Comparison of ENCODE assay signal across 14 cellular contexts in genomic region chr10:80155696-80156215, GRCh38. TPM values are rescaled to one million over a fixed set of nuclear protein-coding genes. Genes with fewer than 3 reads are reported as not detected.
DNase-seq lines count a peak whose midpoint lies in the region; ATAC-seq and TF ChIP-seq lines count a peak whose summit lies in the region.
"Had no signal": no experiment of that assay in that cellular context is flagged by ENCODE, and none has a peak within 500 bp of the region (broad histone marks: within the 10 kb centered on the region; RNA-seq: fewer than 3 reads in every experiment).

No MANE protein-coding gene starts in this region.

- intact Hi-C loops in PC-3 (cut with micrococcal nuclease) (loop anchor here (1.0 kb wide), 2 partner anchors 9 to 52 kb away; no protein-coding TSS in a partner anchor), stomach (cut with DNase I; ENCODE audit: low total_unique reads) (loop anchor here (5.0 kb wide), 1 partner anchor 52 kb away; the partner anchor contains the start of gene ANXA11), lower leg skin (cut with DNase I; ENCODE audit: low total_unique reads) (no loop called here)

- ATAC-seq in PC-3 (peak; percentile 4; the same call in 1 of the 2 replicates), GM21825 (IDR thresholded peaks at IDR 0.05; ENCODE audit: unreplicated experiment) (no peak), HG03469 (IDR thresholded peaks at IDR 0.05; ENCODE audit: unreplicated experiment) (no peak)

- no peaks in the 10 kb centered on the region for H3K27me3 ChIP-seq in PC-3 (ENCODE audit: low read length)
- H3K27me3 ChIP-seq in stomach, result no peaks in the 10 kb centered on the region
- H3K27me3 ChIP-seq in effector memory CD4-positive, alpha-beta T cell (replicated peaks; ENCODE audit: control insufficient read depth, insufficient read depth, low read length, poor library complexity, severe bottlenecking), result no peaks in the 10 kb centered on the region
- H3K27me3 ChIP-seq: ovary had no signal

- H3K4me1 ChIP-seq in PC-3 (ENCODE audit: insufficient read depth, low read length), result peaks cover 52% of the 10 kb centered on the region
- peaks cover 42% of the 10 kb centered on the region for H3K4me1 ChIP-seq in mesodermal cell (ENCODE audit: control insufficient read depth, insufficient read depth, low read length, poor library complexity, severe bottlenecking)
- H3K4me1 ChIP-seq in stomach, result peaks cover 39 to 67% (median 52%) of the 10 kb centered on the region in 4 donors
- H3K4me1 ChIP-seq in effector memory CD4-positive, alpha-beta T cell (ENCODE audit: control insufficient read depth, insufficient read depth, low read length, poor library complexity, severe bottlenecking), result no peaks in the 10 kb centered on the region

- TF ChIP-seq POLR2A in stomach (IDR thresholded peaks at IDR 0.05), result no peak
- TF ChIP-seq POLR2A in lower leg skin (IDR thresholded peaks at IDR 0.05), result no peak

- H3K79me2 ChIP-seq in PC-3 (ENCODE audit: low read length), result peaks cover 6% of the 10 kb centered on the region

- peak overlapping the region; percentile 32 for H3K4me2 ChIP-seq in PC-3 (ENCODE audit: low read length)

- no peaks in the 10 kb centered on the region for H3K9me3 ChIP-seq in PC-3 (ENCODE audit: low read length)
- H3K9me3 ChIP-seq in mesodermal cell (ENCODE audit: control insufficient read depth, low read length), result no peaks in the 10 kb centered on the region
- H3K9me3 ChIP-seq in stomach, result no peaks in the 10 kb centered on the region
- H3K9me3 ChIP-seq in effector memory CD4-positive, alpha-beta T cell (ENCODE audit: control insufficient read depth, low read length), result no peaks in the 10 kb centered on the region
- H3K9me3 ChIP-seq: ovary had no signal

- DNase-seq in PC-3, result no peak
- no peak for DNase-seq in stomach
- DNase-seq in effector memory CD4-positive, alpha-beta T cell, result no peak
- DNase-seq in lower leg skin (ENCODE audit: low spot score in 2 of 2), result no peak
- DNase-seq: activated CD4-positive, alpha-beta T cell treated with anti-CD3 and anti-CD28 coated beads, Interleukin-2, amount 50 U/mL, for 1 hour; DMS153; immature natural killer cell; NCI-H524; ovary had no signal

- POLR2A ChIA-PET in PC-3 (lab: Charles Lee; ENCODE audit: unreplicated experiment), result interaction anchor here (0.6 to 0.7 kb wide), 4 partner anchors 11 to 104 kb away, joined by 3 to 8 read pairs (median 5); no protein-coding TSS in a partner anchor

- peaks cover 85% of the 10 kb centered on the region for H3K36me3 ChIP-seq in PC-3 (ENCODE audit: low read depth, low read length)
- peaks cover 70% of the 10 kb centered on the region for H3K36me3 ChIP-seq in mesodermal cell (ENCODE audit: control insufficient read depth, insufficient read depth, low read length)
- peaks cover 47 to 100% (median 99%) of the 10 kb centered on the region in 4 donors for H3K36me3 ChIP-seq in stomach
- peaks cover 97% of the 10 kb centered on the region for H3K36me3 ChIP-seq in effector memory CD4-positive, alpha-beta T cell (ENCODE audit: control insufficient read depth, insufficient read depth, low read length)
- H3K36me3 ChIP-seq: ovary had no signal

- H4K20me1 ChIP-seq in PC-3 (ENCODE audit: low read length), result 0 out of 2 replicates have a peak, but pooled peaks cover 4% of the 10 kb centered on the region

- peak overlapping the region; percentile 1; the same call in 1 of the 2 replicates for H3K9ac ChIP-seq in PC-3 (ENCODE audit: low read length)

- H2AFZ ChIP-seq in PC-3 (ENCODE audit: low read length), result no peak overlapping the region

- no peak overlapping the region for H3K4me3 ChIP-seq in PC-3 (ENCODE audit: low read length)
- H3K4me3 ChIP-seq in mesodermal cell (ENCODE audit: extremely low read depth, insufficient read depth, low read length, poor library complexity, severe bottlenecking), result no peak overlapping the region
- no peak overlapping the region for H3K4me3 ChIP-seq in stomach
- no peak overlapping the region for H3K4me3 ChIP-seq in effector memory CD4-positive, alpha-beta T cell (ENCODE audit: insufficient read depth, low read depth, low read length, poor library complexity, severe bottlenecking)
- H3K4me3 ChIP-seq in lower leg skin (ENCODE audit: low read depth, poor library complexity, severe bottlenecking), result no peak overlapping the region
- H3K4me3 ChIP-seq: ovary had no signal

- TSS peak; percentile 48 for BruUV-seq in PC-3 (replicated peaks; lab: Mats Ljungman, UMichigan)

- 90 to 91% methylated on average over 7 to 8 of the region's 8 CpGs for WGBS in mesodermal cell (ENCODE audit: insufficient coverage in 2 of 2), 2 experiments
- WGBS in stomach, 5 donors, result 77 to 81% (median 79%) methylated on average over 8 of the region's 8 CpGs
- WGBS in lower leg skin, 2 donors, result 59% methylated on average over 8 of the region's 8 CpGs

- no peaks in the 10 kb centered on the region for H3K9me2 ChIP-seq in PC-3 (replicated peaks; ENCODE audit: low read length)

- peak overlapping the region; percentile 55 for H3K27ac ChIP-seq in PC-3 (ENCODE audit: low read length)
- peak overlapping the region; percentile 93 for H3K27ac ChIP-seq in angular gyrus (ENCODE audit: low read depth, low read length)
- peak overlapping the region; percentile 90 for H3K27ac ChIP-seq in mesodermal cell (ENCODE audit: low read depth, low read length, severe bottlenecking)
- H3K27ac ChIP-seq in stomach, result peak overlapping the region; percentile 65 to 87 (median 80)
- H3K27ac ChIP-seq in effector memory CD4-positive, alpha-beta T cell (ENCODE audit: insufficient read depth, low read length, poor library complexity, severe bottlenecking), result no peak overlapping the region
- H3K27ac ChIP-seq: HL-60 had no signal

- no peak for TF ChIP-seq EP300 in stomach (IDR thresholded peaks at IDR 0.05)

- TF ChIP-seq CTCF in PC-3 (conservative IDR thresholded peaks at IDR 0.05; ENCODE audit: low read depth, low read length), result no peak
- no peak for TF ChIP-seq CTCF in stomach (IDR thresholded peaks at IDR 0.05)
- TF ChIP-seq CTCF in lower leg skin (IDR thresholded peaks at IDR 0.05), result no peak

- H3F3A ChIP-seq in PC-3 (ENCODE audit: low read length, unreplicated experiment), result peaks cover 17% of the 10 kb centered on the region

- CTCF ChIA-PET in PC-3 (lab: Charles Lee), result interaction anchor here (0.6 to 0.8 kb wide), 3 partner anchors 48 to 65 kb away, joined by 3 to 5 read pairs (median 3); no protein-coding TSS in a partner anchor

RNA-seq across cellular contexts. Expression of gene PLAC9, which starts 23.2 kb away (rescaled TPM):
- total RNA-seq in PC-3 (2014; rRNA removed) (0.81 and 2.0 TPM in 2 replicates), stomach (10 to 100 TPM in 2 of 5 donors, 1 to 10 TPM in 1, not detected in 2; 2.0 to 37.4 (median 11.6) TPM), lower leg skin (10 to 100 TPM in 1 of 4 donors, 1 to 10 TPM in 3; 1.3 to 17.4 (median 8.5) TPM)
- polyA plus RNA-seq in mesodermal cell (2013, experiment 1 of 2), result 7.5 TPM
- 6.0 TPM for polyA plus RNA-seq in mesodermal cell (2013, experiment 2 of 2)
- 10 to 100 TPM; 14.2 to 28.3 (median 26.4) TPM for polyA plus RNA-seq in stomach
- polyA plus RNA-seq: immature natural killer cell had no signal

RNA-seq across cellular contexts. Expression of gene ANXA11, which starts 49.6 kb away (rescaled TPM):
- total RNA-seq in PC-3 (2014; rRNA removed) (434 and 520 TPM in 2 replicates), stomach (100 to 1,000 TPM in 3 of 5 donors, 10 to 100 TPM in 2; 91.4 to 293 (median 109) TPM), lower leg skin (100 to 1,000 TPM in 2 of 4 donors, 10 to 100 TPM in 2; 68.4 to 109 (median 100) TPM)
- 112 TPM for polyA plus RNA-seq in mesodermal cell (2013, experiment 1 of 2)
- 106 TPM for polyA plus RNA-seq in mesodermal cell (2013, experiment 2 of 2)
- polyA plus RNA-seq in stomach, result 100 to 1,000 TPM; 171 to 208 (median 181) TPM
